ENCODE assay signal across 20 cellular contexts in the genomic region with DNA sequence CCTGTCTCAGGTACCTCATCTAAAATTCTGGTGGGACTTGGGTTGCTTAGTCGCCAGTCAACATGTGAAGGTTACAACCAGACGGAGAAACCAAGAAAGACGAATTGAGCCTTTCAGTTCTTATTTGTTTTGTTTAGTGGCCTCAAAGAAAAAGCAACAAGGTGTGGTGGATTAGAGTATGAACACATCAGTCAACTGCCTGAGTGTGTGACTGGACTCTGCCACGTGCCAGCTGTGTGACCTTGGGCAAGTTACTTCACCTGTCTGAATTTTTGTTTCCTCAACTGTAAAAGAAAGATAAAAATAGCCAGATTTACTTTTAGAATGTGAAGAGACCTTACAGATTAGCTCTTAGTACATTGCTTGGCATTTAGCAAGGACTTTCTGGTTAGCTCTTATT.
"Had no signal": no experiment of that assay in that cellular context is flagged by ENCODE, and none has a peak within 500 bp of the region (broad histone marks: within the 10 kb centered on the region; RNA-seq: fewer than 3 reads in every experiment).

No MANE protein-coding gene starts in this region.

- H3K27ac ChIP-seq: foreskin keratinocyte, hepatocyte, neural progenitor cell, testis, tibial nerve had no signal

- H3K27me3 ChIP-seq: foreskin keratinocyte, hepatocyte, neural progenitor cell, spleen, testis, tibial nerve had no signal

- H3K36me3 ChIP-seq: neural progenitor cell, spleen, tibial nerve had no signal

- DNase-seq: effector memory CD4-positive, alpha-beta T cell; foreskin keratinocyte; head of caudate nucleus; left colon; left ventricle myocardium superior; mesenchymal stem cell; midbrain; occipital lobe; spleen; stimulated activated CD4-positive, alpha-beta T cell treated with anti-CD3 and anti-CD28 coated beads, Interleukin-15, amount 100 ng/mL, for 24 hours; stimulated activated CD4-positive, alpha-beta T cell treated with anti-CD3 and anti-CD28 coated beads, Interleukin-1b, Interleukin-23, amount 100 ng/mL, for 48 hours; stimulated activated CD4-positive, alpha-beta T cell treated with anti-CD3 and anti-CD28 coated beads, Interleukin-4, amount 100 ng/mL, for 24 hours; testis had no signal

- H3K4me2 ChIP-seq: hepatocyte had no signal

- H3K9ac ChIP-seq: neural progenitor cell had no signal

- ATAC-seq: foreskin keratinocyte; left colon; left ventricle myocardium superior; natural killer cell treated with Interleukin-12 subunit alpha and Interleukin-12 subunit beta and Interleukin-15 and Interleukin-18, amount 100 ng/mL, for 72 hours; sciatic nerve; stimulated activated memory B cell treated with anti-CD40 and anti-IgM and Interleukin-4, amounts not matched to agents 10 μg/mL and 1 μg/mL and 100 μg/mL, for 72 hours had no signal

- H2AFZ ChIP-seq: hepatocyte, neural progenitor cell had no signal

- H3K79me2 ChIP-seq: hepatocyte had no signal

- H3K9me3 ChIP-seq: spleen, testis, tibial nerve had no signal

- H3K4me1 ChIP-seq: testis, tibial nerve had no signal

- H3K4me3 ChIP-seq: hepatocyte, lung, neural progenitor cell, spleen, testis, tibial nerve had no signal
